In the genomic region with DNA sequence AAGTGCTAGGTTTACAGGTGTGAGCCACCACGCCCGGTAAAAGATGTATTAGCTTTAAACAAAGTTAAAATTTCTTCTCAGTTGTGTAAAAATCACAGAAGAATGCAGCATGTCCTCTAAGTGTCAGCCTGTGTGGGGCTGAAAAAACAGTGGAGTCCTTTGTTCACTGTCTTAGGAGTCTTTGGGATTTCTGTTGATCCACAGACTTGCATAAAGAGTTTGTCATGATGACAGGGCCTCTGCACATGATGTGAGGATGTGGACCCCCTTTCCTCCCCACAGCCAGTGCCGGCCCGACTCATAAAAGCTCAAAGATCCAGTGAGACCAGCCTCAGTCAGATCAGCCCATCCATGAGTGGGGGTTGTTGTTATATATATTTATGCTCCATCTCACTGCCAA, we compare ENCODE assay signal across 1 cellular context.
TF ChIP-seq lines count a peak whose summit lies in the region.

No MANE protein-coding gene starts in this region.

TF ChIP-seq in SK-N-SH, 30 proteins besides CTCF, POLR2A, EP300 and RAD21 (continued from another document):
- no peak for TF ChIP-seq GATA2 (CRISPR knock-in tag; IDR thresholded peaks at IDR 0.05)
- TF ChIP-seq YY1 (IDR thresholded peaks at IDR 0.05; ENCODE audit: low read depth), result no peak
TF ChIP-seq in SK-N-SH: peak in this region for 0.
